Comparison of ENCODE assay signal across 8 cellular contexts in the genomic region with DNA sequence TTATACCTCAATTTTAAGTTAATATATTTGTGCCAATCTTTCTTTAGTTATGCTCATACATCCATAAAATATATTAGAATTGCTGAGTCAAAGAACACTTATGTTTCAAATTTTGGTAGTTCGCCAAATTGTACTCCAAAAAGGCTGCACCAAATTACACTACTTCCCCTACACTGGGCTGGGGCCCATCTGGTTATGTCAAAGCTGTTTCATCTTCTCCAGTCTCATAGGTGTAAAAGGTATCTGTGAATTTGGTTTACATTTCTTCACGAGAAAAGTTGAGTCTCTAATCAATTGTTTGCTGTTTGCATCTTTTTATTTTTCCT. TPM values are rescaled to one million over a fixed set of nuclear protein-coding genes. Genes with fewer than 3 reads are reported as not detected.
DNase-seq lines count a peak whose midpoint lies in the region; ATAC-seq and TF ChIP-seq lines count a peak whose summit lies in the region.

No MANE protein-coding gene starts in this region.

- ATAC-seq in T-cell (replicated peaks in 1 of 4): no peak
- ATAC-seq in GM19023 (IDR thresholded peaks at IDR 0.05; ENCODE audit: unreplicated experiment): no peak

- peak overlapping the region; percentile 76 to 97 (median 91) for H3K4me3 Mint-ChIP-seq in T-cell

- H3K4me1 ChIP-seq in skeletal muscle tissue (ENCODE audit: control insufficient read depth in 3 of 3, insufficient read depth in 3 of 3, low read length in 3 of 3): peaks cover 2 to 12% (median 10%) of the 10 kb centered on the region in 3 donors

- intact Hi-C loops in posterior vena cava (cut with DNase I): no loop called here

- peak overlapping the region; percentile 55 for H3K4me3 ChIP-seq in fibroblast of the aortic adventitia (ENCODE audit: low read depth, low read length)
- peak overlapping the region in 2 of 3 donors; percentile 78 to 86 for H3K4me3 ChIP-seq in skeletal muscle tissue (ENCODE audit: low read length in 3 of 3)

- peak overlapping the region; percentile 80 to 85 for H3K27ac Mint-ChIP-seq in T-cell

- no peaks in the 10 kb centered on the region for H3K9me3 Mint-ChIP-seq in T-cell

- CTCF ChIA-PET in T-cell (lab: Charles Lee): interaction anchor here in 1 of 2 donors (0.7 kb wide), 1 partner anchor 24 kb away, joined by 3 read pairs; no protein-coding TSS in a partner anchor

- H3K9ac ChIP-seq in skeletal muscle tissue (ENCODE audit: low read depth in 1 of 3, low read length in 3 of 3): no peak overlapping the region

- H3K4me1 Mint-ChIP-seq in T-cell: peaks cover 48 to 55% (median 51%) of the 10 kb centered on the region in 3 donors

- H3K27ac ChIP-seq in skeletal muscle tissue (ENCODE audit: low read depth, low read length): no peak overlapping the region

- peaks cover 2% of the 10 kb centered on the region for H3K36me3 Mint-ChIP-seq in T-cell

- POLR2A ChIA-PET in T-cell (lab: Charles Lee): interaction anchor here (0.6 kb wide), 2 partner anchors 9 to 383 kb away, joined by 3 to 5 read pairs; no protein-coding TSS in a partner anchor

- H3K27me3 ChIP-seq in skeletal muscle tissue (ENCODE audit: control insufficient read depth in 3 of 3, insufficient read depth in 3 of 3, low read length in 3 of 3): no peaks in the 10 kb centered on the region

- H3K9me3 ChIP-seq in skeletal muscle tissue (ENCODE audit: control insufficient read depth in 3 of 3, low read length in 3 of 3): no peaks in the 10 kb centered on the region

- TF ChIP-seq CTCF in fibroblast of the aortic adventitia (IDR thresholded peaks at IDR 0.05; ENCODE audit: insufficient read depth, low read length): no peak

- H3K36me3 ChIP-seq in skeletal muscle tissue (ENCODE audit: control insufficient read depth in 3 of 3, insufficient read depth in 3 of 3, low read length in 3 of 3): no peaks in the 10 kb centered on the region

- DNase-seq in DMS79 treated with DMSO at 0.1 percent for 48 hours (lab: John Stamatoyannopoulos, UW) (peak; percentile 26), DMS79 (lab: John Stamatoyannopoulos, UW) (no peak), T-cell (no peak), fibroblast of the aortic adventitia (ENCODE audit: low read depth) (no peak), iPS-NIHi7 (ENCODE audit: extremely low spot score) (no peak), posterior vena cava (ENCODE audit: low spot score) (no peak)

- H3K27me3 Mint-ChIP-seq in T-cell: peaks cover 2 to 3% of the 10 kb centered on the region in 2 donors

RNA-seq across cellular contexts. Expression of a gene that starts 0.7 kb away (rescaled TPM):
- total RNA-seq in T-cell: 1 to 10 TPM in 1 of 5 donors, under 1 TPM in 4; 0.30 to 1.0 (median 0.43) TPM
- 1.4 and 4.2 TPM in 2 replicates for total RNA-seq in fibroblast of the aortic adventitia (ENCODE audit: low replicate concordance)
- total RNA-seq in skeletal muscle tissue: 3.7 TPM
- under 1 TPM; 0.69 to 1.00 TPM for total RNA-seq in posterior vena cava
